In genomic region chr17:32553168-32553567, GRCh38 we compare ENCODE assay signal across 16 cellular contexts.
DNase-seq lines count a peak whose midpoint lies in the region; ATAC-seq and FAIRE-seq lines count a peak whose summit lies in the region.
"Had no signal": no experiment of that assay in that cellular context is flagged by ENCODE, and none has a peak within 500 bp of the region (broad histone marks: within the 10 kb centered on the region; RNA-seq: fewer than 3 reads in every experiment).

No MANE protein-coding gene starts in this region.

- peak; percentile 93 for ATAC-seq in left colon
- ATAC-seq: K562, Panc1 had no signal

- FAIRE-seq in GM18507 (lab: Jason Lieb, UNC), result peak; percentile 67
- FAIRE-seq: A549, H1, K562 had no signal

- intact Hi-C loops in left colon (cut with DNase I, micrococcal nuclease), result no loop called here

- no peak overlapping the region for H3K27ac ChIP-seq in caudate nucleus (ENCODE audit: low read depth, low read length)
- H3K27ac ChIP-seq: A549, WERI-Rb-1 had no signal

- DNase-seq in NCI-H2196 (lab: John Stamatoyannopoulos, UW; ENCODE audit: unreplicated experiment) (peak; percentile 2), NCI-H2196 treated with DMSO at 0.1 percent for 48 hours (lab: John Stamatoyannopoulos, UW; ENCODE audit: unreplicated experiment) (no peak), GM18507 (ENCODE audit: extremely low spot score, insufficient read length, low read depth) (no peak), NOMO-1 treated with DMSO at 0.1 percent for 48 hours (lab: John Stamatoyannopoulos, UW; ENCODE audit: unreplicated experiment) (peak; percentile 11), left colon (no peak), nucleus accumbens (lab: John Stamatoyannopoulos, UW) (no peak), globus pallidus (ENCODE audit: low spot score) (no peak), caudate nucleus (lab: John Stamatoyannopoulos, UW) (no peak)
- DNase-seq: CD4-positive, CD25-positive, alpha-beta regulatory T cell; cortex of kidney; glutamatergic neuron; WERI-Rb-1 had no signal

Comparison
In these comparisons a context has a peak if more than half of its experiments do, and no peak if none do; other contexts are left out.
1. DNase-seq: peak in NCI-H2196 (single experiment) and NOMO-1 treated with DMSO at 0.1 percent for 48 hours (single experiment); none in NCI-H2196 treated with DMSO at 0.1 percent for 48 hours (single experiment), GM18507 (single experiment), left colon (0 of 2), nucleus accumbens (0 of 56), globus pallidus (single experiment) and caudate nucleus (0 of 61).